Comparison of ENCODE assay signal across 17 cellular contexts in the genomic region with DNA sequence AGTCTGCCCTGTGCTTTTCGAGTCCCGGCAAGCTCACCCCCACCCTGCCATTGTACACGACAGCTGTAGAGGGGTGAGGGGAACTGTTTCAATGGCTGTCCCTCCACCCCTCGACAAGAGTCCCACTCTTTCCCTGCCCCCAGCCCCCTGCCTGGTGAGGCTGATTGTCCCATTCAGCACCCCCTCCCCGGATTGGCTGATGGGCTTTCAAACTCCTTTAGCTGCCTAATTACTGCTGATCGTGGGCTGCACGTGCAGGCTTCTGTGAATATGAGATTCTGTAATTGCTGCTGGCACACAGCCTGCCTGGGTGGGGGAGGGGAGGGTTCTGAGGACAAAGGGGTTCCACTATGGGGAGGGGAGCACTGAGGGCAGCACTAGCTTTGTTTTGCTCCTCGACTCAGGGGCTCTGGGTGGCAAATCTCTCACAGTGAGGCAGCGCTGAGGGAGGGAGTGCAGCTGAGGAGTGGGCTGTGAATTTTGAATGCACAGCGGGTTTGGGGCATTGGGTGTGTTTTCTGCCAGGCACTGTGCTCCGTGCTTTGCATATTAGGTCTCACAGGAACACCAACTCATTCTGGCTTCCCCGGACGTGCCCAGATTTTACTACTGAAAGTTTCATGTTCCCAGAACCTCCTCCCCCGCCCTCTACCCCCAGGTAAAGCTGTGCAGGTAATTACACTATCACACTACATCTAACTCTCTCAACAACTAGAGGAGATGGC. TPM values are rescaled to one million over a fixed set of nuclear protein-coding genes. Genes with fewer than 3 reads are reported as not detected.
DNase-seq lines count a peak whose midpoint lies in the region; ATAC-seq and TF ChIP-seq lines count a peak whose summit lies in the region.
"Had no signal": no experiment of that assay in that cellular context is flagged by ENCODE, and none has a peak within 500 bp of the region (broad histone marks: within the 10 kb centered on the region; RNA-seq: fewer than 3 reads in every experiment).

No MANE protein-coding gene starts in this region.

- H3K4me3 Mint-ChIP-seq in brain: peak overlapping the region in 4 of 5 experiments; percentile 36 to 62 (median 50)
- H3K4me3 Mint-ChIP-seq: CD4-positive, alpha-beta memory T cell had no signal

- H3K27ac Mint-ChIP-seq in brain: peak overlapping the region; percentile 93 to 99 (median 97)
- H3K27ac Mint-ChIP-seq: CD4-positive, alpha-beta memory T cell; naive B cell had no signal

- no peaks in the 10 kb centered on the region for H3K27me3 ChIP-seq in HUES64 (ENCODE audit: insufficient read depth, low read length)
- H3K27me3 ChIP-seq: brain microvascular endothelial cell, gastroesophageal sphincter, transverse colon had no signal

- H3K4me1 ChIP-seq in HUES64 (ENCODE audit: insufficient read depth, low read length): peaks cover 15% of the 10 kb centered on the region
- H3K4me1 ChIP-seq: gastroesophageal sphincter, transverse colon had no signal

- H3K27me3 Mint-ChIP-seq in brain: no peaks in the 10 kb centered on the region

- no peak overlapping the region for H3K27ac ChIP-seq in HUES64 (ENCODE audit: low read depth, low read length)
- H3K27ac ChIP-seq: brain microvascular endothelial cell, gastroesophageal sphincter, skin epidermis, transverse colon had no signal

- intact Hi-C loops in posterior cingulate gyrus (cut with DNase I): no loop called here

- H3K4me3 ChIP-seq in HUES64 (ENCODE audit: low read length): no peak overlapping the region
- H3K4me3 ChIP-seq: gastroesophageal sphincter, skin epidermis, transverse colon had no signal

- H3K36me3 Mint-ChIP-seq in brain: no peaks in the 10 kb centered on the region
- H3K36me3 Mint-ChIP-seq: CD4-positive, alpha-beta memory T cell; naive B cell had no signal

- no peaks in the 10 kb centered on the region for H3K9me3 ChIP-seq in HUES64 (ENCODE audit: insufficient read depth, low read depth, low read length)
- H3K9me3 ChIP-seq: gastroesophageal sphincter, transverse colon had no signal

- peak overlapping the region; percentile 40; the same call in 1 of the 2 replicates for H3K9ac ChIP-seq in HUES64 (ENCODE audit: low read depth, low read length)

- peaks cover 76% of the 10 kb centered on the region for H3K4me1 Mint-ChIP-seq in brain
- H3K4me1 Mint-ChIP-seq: CD4-positive, alpha-beta memory T cell; naive B cell had no signal

- no peak for ATAC-seq in GM19351 (IDR thresholded peaks at IDR 0.05; ENCODE audit: unreplicated experiment)
- ATAC-seq in GM18868 (IDR thresholded peaks at IDR 0.05; ENCODE audit: unreplicated experiment): no peak
- ATAC-seq in HG02798 (IDR thresholded peaks at IDR 0.05; ENCODE audit: poor library complexity, unreplicated experiment): no peak

- peak; percentile 79 for DNase-seq in NCI-H1694 treated with DMSO at 0.1 percent for 48 hours (lab: John Stamatoyannopoulos, UW)
- peak in 6 of 10 donors; percentile 25 to 80 (median 43) for DNase-seq in posterior cingulate gyrus
- DNase-seq in NOMO-1 treated with DMSO at 0.1 percent for 48 hours (lab: John Stamatoyannopoulos, UW; ENCODE audit: unreplicated experiment): no peak
- DNase-seq: activated CD4-positive, alpha-beta T cell treated with anti-CD3 and anti-CD28 coated beads, Interleukin-2, amount 50 U/mL, for 1 hour; activated effector memory CD4-positive, alpha-beta T cell treated with anti-CD3 and anti-CD28 coated beads, Interleukin-2, amount 50 U/mL, for 16 hours; brain microvascular endothelial cell; CD4-positive, alpha-beta memory T cell; kidney glomerular epithelial cell; naive B cell; transverse colon had no signal

- no peaks in the 10 kb centered on the region for H3K36me3 ChIP-seq in HUES64 (ENCODE audit: insufficient read depth, low read length)
- H3K36me3 ChIP-seq: brain microvascular endothelial cell, gastroesophageal sphincter, transverse colon had no signal

- WGBS in HUES64: 51% methylated on average over 11 of the region's 14 CpGs

- TF ChIP-seq CTCF in brain (conservative IDR thresholded peaks at IDR 0.05): no peak

- H3K9me3 Mint-ChIP-seq in brain: peaks cover 0 to 2% (median 0%) of the 10 kb centered on the region in 5 experiments
- H3K9me3 Mint-ChIP-seq: CD4-positive, alpha-beta memory T cell had no signal

RNA-seq across cellular contexts. Expression of a gene that starts 42.5 kb away (rescaled TPM):
- not detected for polyA plus RNA-seq in HUES64 (2013, experiment 1 of 2)
- polyA plus RNA-seq in HUES64 (2013, experiment 2 of 2): not detected
- polyA plus RNA-seq in brain (ENCODE audit: insufficient read depth, low read depth, low replicate concordance): not detected
- polyA plus RNA-seq: CD4-positive, alpha-beta memory T cell had no signal
